In genomic region chr19:37654118-37654517, GRCh38 we compare ENCODE assay signal across 1 cellular context.
TF ChIP-seq lines count a peak whose summit lies in the region.

No MANE protein-coding gene starts in this region.

TF ChIP-seq in K562, 482 proteins besides CTCF, POLR2A, EP300 and RAD21 (continued from another document):
- TF ChIP-seq ZBTB40 (IDR thresholded peaks at IDR 0.05), result no peak
- no peak for TF ChIP-seq ZBTB40 (CRISPR knock-in tag; IDR thresholded peaks at IDR 0.05)
- TF ChIP-seq ZBED1 (IDR thresholded peaks at IDR 0.05), result no peak
